10 cellular contexts compared by ENCODE assay signal in genomic region chr6:72739368-72739779, GRCh38.
A peak's percentile ranks its signal among the peaks of the same experiment; 100 is the strongest.
DNase-seq lines count a peak whose midpoint lies in the region; ATAC-seq and TF ChIP-seq lines count a peak whose summit lies in the region.
"Had no signal": no experiment of that assay in that cellular context is flagged by ENCODE, and none has a peak within 500 bp of the region (broad histone marks: within the 10 kb centered on the region; RNA-seq: fewer than 3 reads in every experiment).

No MANE protein-coding gene starts in this region.

- H3K9me2 ChIP-seq in GM23248 (ENCODE audit: insufficient read depth): no peaks in the 10 kb centered on the region

- no peak overlapping the region for H3K4me3 Mint-ChIP-seq in activated T-helper 1 cell treated with anti-CD3 and anti-CD28 coated beads, Interleukin-12 subunit alpha, Interleukin-12 subunit beta, Interleukin-2, Interleukin-4 antibody, amounts not matched to agents 30 ng/mL and 10 ng/mL and 1 ng/mL, durations not matched to agents 14 hours and 24 hours and 36 hours
- H3K4me3 Mint-ChIP-seq in endothelial cell (ENCODE audit: unreplicated experiment): no peak overlapping the region

- intact Hi-C loops in activated T-helper 1 cell treated with anti-CD3 and anti-CD28 coated beads, Interleukin-12 subunit alpha, Interleukin-12 subunit beta, Interleukin-2, Interleukin-4 antibody, amounts not matched to agents 30 ng/mL and 10 ng/mL and 1 ng/mL, durations not matched to agents 14 hours and 24 hours and 36 hours (cut with micrococcal nuclease): loop anchor here (2.0 kb wide), 1 partner anchor 55 kb away; no protein-coding TSS in a partner anchor

- H3F3A ChIP-seq in GM23248 (ENCODE audit: insufficient read depth): no peaks in the 10 kb centered on the region

- H3K9ac ChIP-seq in GM23248: no peak overlapping the region
- H3K9ac ChIP-seq: parathyroid adenoma had no signal

- in situ Hi-C loops in GM23248 (cut with MboI): no loop called here

- H4K20me1 ChIP-seq in GM23248 (ENCODE audit: insufficient read depth): no peaks in the 10 kb centered on the region

- TF ChIP-seq CTCF in endothelial cell (IDR thresholded peaks at IDR 0.05; ENCODE audit: unreplicated experiment): no peak

- peaks cover 36% of the 10 kb centered on the region for H3K4me1 Mint-ChIP-seq in activated T-helper 1 cell treated with anti-CD3 and anti-CD28 coated beads, Interleukin-12 subunit alpha, Interleukin-12 subunit beta, Interleukin-2, Interleukin-4 antibody, amounts not matched to agents 30 ng/mL and 10 ng/mL and 1 ng/mL, durations not matched to agents 14 hours and 24 hours and 36 hours (ENCODE audit: low read depth)
- no peaks in the 10 kb centered on the region for H3K4me1 Mint-ChIP-seq in endothelial cell (ENCODE audit: unreplicated experiment)

- no peak overlapping the region for H3K4me2 ChIP-seq in GM23248 (ENCODE audit: unreplicated experiment)

- no peaks in the 10 kb centered on the region for H3K9me3 Mint-ChIP-seq in activated T-helper 1 cell treated with anti-CD3 and anti-CD28 coated beads, Interleukin-12 subunit alpha, Interleukin-12 subunit beta, Interleukin-2, Interleukin-4 antibody, amounts not matched to agents 30 ng/mL and 10 ng/mL and 1 ng/mL, durations not matched to agents 14 hours and 24 hours and 36 hours
- no peaks in the 10 kb centered on the region for H3K9me3 Mint-ChIP-seq in endothelial cell (ENCODE audit: unreplicated experiment)

- H3K27ac Mint-ChIP-seq in activated T-helper 1 cell treated with anti-CD3 and anti-CD28 coated beads, Interleukin-12 subunit alpha, Interleukin-12 subunit beta, Interleukin-2, Interleukin-4 antibody, amounts not matched to agents 30 ng/mL and 10 ng/mL and 1 ng/mL, durations not matched to agents 14 hours and 24 hours and 36 hours: peak overlapping the region; percentile 2
- no peak overlapping the region for H3K27ac Mint-ChIP-seq in endothelial cell (ENCODE audit: unreplicated experiment)

- ATAC-seq in GM18502 (IDR thresholded peaks at IDR 0.05; ENCODE audit: poor library complexity, unreplicated experiment): peak; percentile 65
- peak; percentile 65 for ATAC-seq in GM21390 (IDR thresholded peaks at IDR 0.05; ENCODE audit: unreplicated experiment)
- ATAC-seq in HG03159 (IDR thresholded peaks at IDR 0.05; ENCODE audit: unreplicated experiment): peak; percentile 55

- H3K36me3 ChIP-seq in GM23248 (ENCODE audit: low read depth): no peaks in the 10 kb centered on the region

- peaks cover 22% of the 10 kb centered on the region for H3K79me2 ChIP-seq in GM23248 (ENCODE audit: insufficient read depth)
- H3K79me2 ChIP-seq: parathyroid adenoma had no signal

- peaks cover 2% of the 10 kb centered on the region for H3K27me3 Mint-ChIP-seq in activated T-helper 1 cell treated with anti-CD3 and anti-CD28 coated beads, Interleukin-12 subunit alpha, Interleukin-12 subunit beta, Interleukin-2, Interleukin-4 antibody, amounts not matched to agents 30 ng/mL and 10 ng/mL and 1 ng/mL, durations not matched to agents 14 hours and 24 hours and 36 hours (ENCODE audit: insufficient read depth)
- no peaks in the 10 kb centered on the region for H3K27me3 Mint-ChIP-seq in endothelial cell (ENCODE audit: unreplicated experiment)

- H3K4me3 ChIP-seq in GM23248: no peak overlapping the region

- H3K27me3 ChIP-seq in GM23248 (replicated peaks; ENCODE audit: insufficient read depth): no peaks in the 10 kb centered on the region

- no peaks in the 10 kb centered on the region for H3K36me3 Mint-ChIP-seq in activated T-helper 1 cell treated with anti-CD3 and anti-CD28 coated beads, Interleukin-12 subunit alpha, Interleukin-12 subunit beta, Interleukin-2, Interleukin-4 antibody, amounts not matched to agents 30 ng/mL and 10 ng/mL and 1 ng/mL, durations not matched to agents 14 hours and 24 hours and 36 hours (ENCODE audit: low read depth)
- no peaks in the 10 kb centered on the region for H3K36me3 Mint-ChIP-seq in endothelial cell (ENCODE audit: low read depth, unreplicated experiment)

- H3K9me3 ChIP-seq in GM23248 (ENCODE audit: low read depth): no peaks in the 10 kb centered on the region

- H3K27ac ChIP-seq in GM23248: no peak overlapping the region
- H3K27ac ChIP-seq: parathyroid adenoma had no signal

- no peak overlapping the region for H2AFZ ChIP-seq in GM23248
- H2AFZ ChIP-seq: parathyroid adenoma had no signal

- DNase-seq in activated T-helper 1 cell treated with anti-CD3 and anti-CD28 coated beads, Interleukin-12 subunit alpha, Interleukin-12 subunit beta, Interleukin-2, Interleukin-4 antibody, amounts not matched to agents 30 ng/mL and 10 ng/mL and 1 ng/mL, durations not matched to agents 14 hours and 24 hours and 36 hours (ENCODE audit: low spot score): no peak
- DNase-seq in SK-N-DZ (ENCODE audit: low spot score) (no peak), GM23248 (no peak), endothelial cell (ENCODE audit: low spot score) (no peak), LoVo (ENCODE audit: low spot score) (no peak)
- DNase-seq: activated CD8-positive, alpha-beta memory T cell treated with anti-CD3 and anti-CD28 coated beads, Interleukin-2, amount 50 U/mL, for 48 hours had no signal

- no peaks in the 10 kb centered on the region for H3K4me1 ChIP-seq in GM23248 (ENCODE audit: insufficient read depth)
- H3K4me1 ChIP-seq: parathyroid adenoma had no signal

- WGBS in GM23248 (ENCODE audit: low coverage in 1 of 2, low lambda C conversion rate in 2 of 2, missing lambda C conversion rate in 2 of 2), 2 experiments: 70 to 72% methylated on average over 3 of the region's 3 CpGs
